In the genomic region with DNA sequence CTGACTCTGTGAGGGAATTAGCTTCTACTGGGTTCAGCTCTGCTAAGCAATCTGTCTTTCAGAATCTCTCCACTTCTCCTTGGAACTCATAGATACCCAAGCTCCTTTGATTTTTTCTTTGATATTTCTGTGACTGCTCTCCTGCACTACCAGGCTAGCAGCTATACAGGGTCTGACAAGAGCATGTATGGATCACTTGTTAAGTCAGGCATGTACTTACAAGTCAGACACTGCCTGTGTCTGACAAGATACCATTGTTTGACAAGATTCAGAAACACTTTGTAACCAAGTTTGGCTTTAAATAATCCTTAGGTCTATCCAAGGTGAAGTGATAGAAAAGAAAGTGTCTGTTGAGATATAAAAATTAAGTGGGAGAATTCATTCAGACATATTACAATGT, we compare ENCODE assay signal across 15 cellular contexts.
DNase-seq lines count a peak whose midpoint lies in the region; ATAC-seq and TF ChIP-seq lines count a peak whose summit lies in the region.
"Had no signal": no experiment of that assay in that cellular context is flagged by ENCODE, and none has a peak within 500 bp of the region (broad histone marks: within the 10 kb centered on the region; RNA-seq: fewer than 3 reads in every experiment).

No MANE protein-coding gene starts in this region.

- no peak overlapping the region for H2AK5ac ChIP-seq in mesenchymal stem cell (ENCODE audit: low read length, severe bottlenecking)

- TF ChIP-seq EP300 in transverse colon (IDR thresholded peaks at IDR 0.05; ENCODE audit: low read depth): no peak

- H3K36me3 Mint-ChIP-seq in activated CD8-positive, alpha-beta T cell treated with anti-CD3 and anti-CD28 coated beads for 36 hours (ENCODE audit: low read depth): no peaks in the 10 kb centered on the region
- H3K36me3 Mint-ChIP-seq in activated CD8-positive, alpha-beta T cell treated with anti-CD3 and anti-CD28 coated beads, Interleukin-2, amount 10 ng/mL, durations not matched to agents 7 days and 5 days (ENCODE audit: low read depth): no peaks in the 10 kb centered on the region
- H3K36me3 Mint-ChIP-seq in activated naive CD8-positive, alpha-beta T cell treated with anti-CD3 and anti-CD28 coated beads for 36 hours: peaks cover 3% of the 10 kb centered on the region
- H3K36me3 Mint-ChIP-seq in naive thymus-derived CD8-positive, alpha-beta T cell: no peaks in the 10 kb centered on the region
- H3K36me3 Mint-ChIP-seq: IgD-negative memory B cell had no signal

- no peak for TF ChIP-seq POLR2A in transverse colon (IDR thresholded peaks at IDR 0.05)

- H3K27me3 Mint-ChIP-seq in activated CD8-positive, alpha-beta T cell treated with anti-CD3 and anti-CD28 coated beads for 36 hours: no peaks in the 10 kb centered on the region
- H3K27me3 Mint-ChIP-seq in activated CD8-positive, alpha-beta T cell treated with anti-CD3 and anti-CD28 coated beads, Interleukin-2, amount 10 ng/mL, durations not matched to agents 7 days and 5 days (ENCODE audit: low read depth): no peaks in the 10 kb centered on the region
- no peaks in the 10 kb centered on the region for H3K27me3 Mint-ChIP-seq in activated naive CD8-positive, alpha-beta T cell treated with anti-CD3 and anti-CD28 coated beads for 36 hours
- H3K27me3 Mint-ChIP-seq in naive thymus-derived CD8-positive, alpha-beta T cell: no peaks in the 10 kb centered on the region
- H3K27me3 Mint-ChIP-seq: activated CD4-positive, alpha-beta T cell treated with anti-CD3 and anti-CD28 coated beads, Interleukin-2, amount 10 ng/mL, durations not matched to agents 7 days and 5 days; IgD-negative memory B cell had no signal

- H3K79me1 ChIP-seq in mesenchymal stem cell (replicated peaks; ENCODE audit: low read length, poor library complexity, severe bottlenecking): peaks cover 3% of the 10 kb centered on the region

- no peak overlapping the region for H3K4ac ChIP-seq in mesenchymal stem cell (ENCODE audit: low read depth in 1 of 2, low read length in 2 of 2)

- no peak for DNase-seq in activated CD8-positive, alpha-beta T cell treated with anti-CD3 and anti-CD28 coated beads for 36 hours
- DNase-seq in activated CD8-positive, alpha-beta T cell treated with anti-CD3 and anti-CD28 coated beads, Interleukin-2, amount 10 ng/mL, durations not matched to agents 7 days and 5 days: no peak
- no peak for DNase-seq in activated naive CD8-positive, alpha-beta T cell treated with anti-CD3 and anti-CD28 coated beads for 36 hours
- DNase-seq in naive thymus-derived CD8-positive, alpha-beta T cell: no peak
- DNase-seq in transverse colon: no peak
- DNase-seq in colonic mucosa: no peak
- no peak for DNase-seq in NCI-H2081 treated with DMSO at 0.1 percent for 48 hours (lab: John Stamatoyannopoulos, UW)
- no peak for DNase-seq in mesenchymal stem cell
- DNase-seq: activated CD4-positive, alpha-beta T cell treated with anti-CD3 and anti-CD28 coated beads, Interleukin-2, amount 10 ng/mL, durations not matched to agents 7 days and 5 days; COR-L47; effector memory CD4-positive, alpha-beta T cell; NCI-H1417; NCI-H526 treated with DMSO at 0.1 percent for 48 hours; stimulated activated CD8-positive, alpha-beta memory T cell treated with anti-CD3 and anti-CD28 coated beads, Interleukin-4, amount 100 ng/mL, for 48 hours had no signal

- H3K18ac ChIP-seq in mesenchymal stem cell (ENCODE audit: low read depth in 1 of 2, low read length in 2 of 2): no peak overlapping the region

- H2BK15ac ChIP-seq in mesenchymal stem cell (ENCODE audit: low read depth, poor library complexity, severe bottlenecking): no peak overlapping the region

- POLR2A ChIA-PET in activated CD8-positive, alpha-beta T cell treated with anti-CD3 and anti-CD28 coated beads for 36 hours (lab: Charles Lee): interaction anchor here (0.6 to 1.1 kb wide), 2 partner anchors 15 to 99 kb away, joined by 3 read pairs; no protein-coding TSS in a partner anchor
- POLR2A ChIA-PET in activated CD8-positive, alpha-beta T cell treated with anti-CD3 and anti-CD28 coated beads, Interleukin-2, amount 10 ng/mL, durations not matched to agents 7 days and 5 days (lab: Charles Lee): no interaction called here
- POLR2A ChIA-PET in naive thymus-derived CD8-positive, alpha-beta T cell (lab: Charles Lee): interaction anchor here (0.9 to 2.0 kb wide), 3 partner anchors 21 to 79 kb away, joined by 4 to 10 read pairs (median 4); partner anchors contain the start of gene SESN1

- H3K4me3 Mint-ChIP-seq in activated CD8-positive, alpha-beta T cell treated with anti-CD3 and anti-CD28 coated beads for 36 hours: no peak overlapping the region
- no peak overlapping the region for H3K4me3 Mint-ChIP-seq in activated CD8-positive, alpha-beta T cell treated with anti-CD3 and anti-CD28 coated beads, Interleukin-2, amount 10 ng/mL, durations not matched to agents 7 days and 5 days
- H3K4me3 Mint-ChIP-seq in activated naive CD8-positive, alpha-beta T cell treated with anti-CD3 and anti-CD28 coated beads for 36 hours: no peak overlapping the region
- peak overlapping the region in 4 of 10 donors; percentile 11 to 43 (median 28) for H3K4me3 Mint-ChIP-seq in naive thymus-derived CD8-positive, alpha-beta T cell
- H3K4me3 Mint-ChIP-seq: activated CD4-positive, alpha-beta T cell treated with anti-CD3 and anti-CD28 coated beads, Interleukin-2, amount 10 ng/mL, durations not matched to agents 7 days and 5 days; IgD-negative memory B cell had no signal

- intact Hi-C loops in activated CD8-positive, alpha-beta T cell treated with anti-CD3 and anti-CD28 coated beads for 36 hours (cut with micrococcal nuclease): loop anchor here (5.0 kb wide), 1 partner anchor 367 kb away; the partner anchor contains the start of gene CD164
- intact Hi-C loops in transverse colon (cut with DNase I; ENCODE audit: low total_unique reads) (no loop called here), colonic mucosa (cut with DNase I) (no loop called here)

- H3K14ac ChIP-seq in mesenchymal stem cell (ENCODE audit: low read length in 2 of 2): no peak overlapping the region

- H3K27ac Mint-ChIP-seq in activated CD8-positive, alpha-beta T cell treated with anti-CD3 and anti-CD28 coated beads for 36 hours: peak overlapping the region; percentile 32
- H3K27ac Mint-ChIP-seq in activated CD8-positive, alpha-beta T cell treated with anti-CD3 and anti-CD28 coated beads, Interleukin-2, amount 10 ng/mL, durations not matched to agents 7 days and 5 days: no peak overlapping the region
- peak overlapping the region; percentile 35 for H3K27ac Mint-ChIP-seq in activated naive CD8-positive, alpha-beta T cell treated with anti-CD3 and anti-CD28 coated beads for 36 hours
- H3K27ac Mint-ChIP-seq in naive thymus-derived CD8-positive, alpha-beta T cell: peak overlapping the region in 9 of 10 donors; percentile 17 to 93 (median 83)
- H3K27ac Mint-ChIP-seq: activated CD4-positive, alpha-beta T cell treated with anti-CD3 and anti-CD28 coated beads, Interleukin-2, amount 10 ng/mL, durations not matched to agents 7 days and 5 days had no signal

- no peaks in the 10 kb centered on the region for H3K9me3 ChIP-seq in transverse colon
- no peaks in the 10 kb centered on the region for H3K9me3 ChIP-seq in colonic mucosa
- H3K9me3 ChIP-seq in mesenchymal stem cell (ENCODE audit: control insufficient read depth, low read length): no peaks in the 10 kb centered on the region

- H3K27me3 ChIP-seq in transverse colon (no peaks in the 10 kb centered on the region), colonic mucosa (no peaks in the 10 kb centered on the region), mesenchymal stem cell (ENCODE audit: control insufficient read depth in 1 of 2, insufficient read depth in 1 of 2, low read length in 2 of 2) (no peaks in the 10 kb centered on the region)

- H3K9ac ChIP-seq in colonic mucosa (ENCODE audit: low read depth in 2 of 2, low read length in 2 of 2): no peak overlapping the region
- H3K9ac ChIP-seq in mesenchymal stem cell (ENCODE audit: low read length): no peak overlapping the region

- ATAC-seq in activated CD8-positive, alpha-beta T cell treated with anti-CD3 and anti-CD28 coated beads for 36 hours: peak; percentile 26
- no peak for ATAC-seq in activated CD8-positive, alpha-beta T cell treated with anti-CD3 and anti-CD28 coated beads, Interleukin-2, amount 10 ng/mL, durations not matched to agents 7 days and 5 days
- peak in 1 of 2 donors; percentile 26 for ATAC-seq in naive thymus-derived CD8-positive, alpha-beta T cell

- peaks cover 50% of the 10 kb centered on the region for H3K4me1 Mint-ChIP-seq in activated CD8-positive, alpha-beta T cell treated with anti-CD3 and anti-CD28 coated beads for 36 hours (ENCODE audit: low read depth)
- peaks cover 18% of the 10 kb centered on the region for H3K4me1 Mint-ChIP-seq in activated CD8-positive, alpha-beta T cell treated with anti-CD3 and anti-CD28 coated beads, Interleukin-2, amount 10 ng/mL, durations not matched to agents 7 days and 5 days (ENCODE audit: low read depth)
- peaks cover 47% of the 10 kb centered on the region for H3K4me1 Mint-ChIP-seq in activated naive CD8-positive, alpha-beta T cell treated with anti-CD3 and anti-CD28 coated beads for 36 hours
- H3K4me1 Mint-ChIP-seq in naive thymus-derived CD8-positive, alpha-beta T cell: peaks cover 26 to 67% (median 53%) of the 10 kb centered on the region in 4 donors

- H3K23ac ChIP-seq in mesenchymal stem cell (ENCODE audit: low read length in 2 of 2): no peak overlapping the region

- CTCF ChIA-PET in activated CD8-positive, alpha-beta T cell treated with anti-CD3 and anti-CD28 coated beads for 36 hours (lab: Charles Lee): interaction anchor here (0.7 to 0.8 kb wide), 2 partner anchors 13 to 100 kb away, joined by 3 to 4 read pairs; no protein-coding TSS in a partner anchor
- CTCF ChIA-PET in activated CD8-positive, alpha-beta T cell treated with anti-CD3 and anti-CD28 coated beads, Interleukin-2, amount 10 ng/mL, durations not matched to agents 7 days and 5 days (lab: Charles Lee): interaction anchor here (0.8 to 3.7 kb wide), 7 partner anchors 21 to 367 kb away, joined by 3 to 31 read pairs (median 3); partner anchors contain the start of gene CD164

- H3K4me3 ChIP-seq in transverse colon (no peak overlapping the region), colonic mucosa (no peak overlapping the region), mesenchymal stem cell (ENCODE audit: insufficient read depth in 1 of 2, low read depth in 1 of 2, low read length in 2 of 2) (no peak overlapping the region)

- H2BK12ac ChIP-seq in mesenchymal stem cell (ENCODE audit: low read length in 2 of 2): no peak overlapping the region

- no peak overlapping the region for H2BK120ac ChIP-seq in mesenchymal stem cell (ENCODE audit: low read depth, low read length)

- no peaks in the 10 kb centered on the region for H3K36me3 ChIP-seq in transverse colon
- no peaks in the 10 kb centered on the region for H3K36me3 ChIP-seq in colonic mucosa
- no peaks in the 10 kb centered on the region for H3K36me3 ChIP-seq in mesenchymal stem cell (ENCODE audit: control insufficient read depth in 1 of 2, insufficient read depth in 2 of 2, low read depth in 1 of 2, low read length in 2 of 2)

- no peak overlapping the region for H2BK5ac ChIP-seq in mesenchymal stem cell (ENCODE audit: low read depth, low read length, poor library complexity, severe bottlenecking)

- no peak for TF ChIP-seq CTCF in activated CD8-positive, alpha-beta T cell treated with anti-CD3 and anti-CD28 coated beads for 36 hours (IDR thresholded peaks at IDR 0.05)
- TF ChIP-seq CTCF in transverse colon (IDR thresholded peaks at IDR 0.05) (no peak), colonic mucosa (IDR thresholded peaks at IDR 0.05) (no peak)

- H2AFZ ChIP-seq in mesenchymal stem cell (ENCODE audit: low read depth, low read length): no peak overlapping the region

- in situ Hi-C loops in transverse colon (cut with MboI; ENCODE audit: low pct_ligation_motif_present in 1 of 4, low pct_unique_long_range_greater_than_20kb in 1 of 4, low sequenced_read_pairs in 3 of 4): loop anchor here in 1 of 4 donors (10.0 kb wide), 1 partner anchor 50 kb away; no protein-coding TSS in a partner anchor

- no peak overlapping the region for H4K8ac ChIP-seq in mesenchymal stem cell (ENCODE audit: low read length)

- H3K27ac ChIP-seq in transverse colon (peak overlapping the region; percentile 2 to 49 (median 28)), colonic mucosa (no peak overlapping the region), mesenchymal stem cell (ENCODE audit: low read length, poor library complexity, severe bottlenecking) (no peak overlapping the region)

- H4K91ac ChIP-seq in mesenchymal stem cell (ENCODE audit: low read length): no peak overlapping the region

- peaks cover 0 to 36% (median 8%) of the 10 kb centered on the region in 4 donors for H3K4me1 ChIP-seq in transverse colon
- no peaks in the 10 kb centered on the region for H3K4me1 ChIP-seq in colonic mucosa
- no peaks in the 10 kb centered on the region for H3K4me1 ChIP-seq in mesenchymal stem cell (ENCODE audit: control insufficient read depth, insufficient read depth, low read depth, low read length)

- H3K9me3 Mint-ChIP-seq in activated CD8-positive, alpha-beta T cell treated with anti-CD3 and anti-CD28 coated beads for 36 hours: no peaks in the 10 kb centered on the region
- H3K9me3 Mint-ChIP-seq in activated CD8-positive, alpha-beta T cell treated with anti-CD3 and anti-CD28 coated beads, Interleukin-2, amount 10 ng/mL, durations not matched to agents 7 days and 5 days (ENCODE audit: insufficient read depth): no peaks in the 10 kb centered on the region
- no peaks in the 10 kb centered on the region for H3K9me3 Mint-ChIP-seq in activated naive CD8-positive, alpha-beta T cell treated with anti-CD3 and anti-CD28 coated beads for 36 hours
- no peaks in the 10 kb centered on the region for H3K9me3 Mint-ChIP-seq in naive thymus-derived CD8-positive, alpha-beta T cell
- H3K9me3 Mint-ChIP-seq: activated CD4-positive, alpha-beta T cell treated with anti-CD3 and anti-CD28 coated beads, Interleukin-2, amount 10 ng/mL, durations not matched to agents 7 days and 5 days; IgD-negative memory B cell had no signal

- H3K4me2 ChIP-seq in mesenchymal stem cell (ENCODE audit: low read length, poor library complexity, severe bottlenecking): no peak overlapping the region

Comparison
In these comparisons a context has a peak if more than half of its experiments do, and no peak if none do; other contexts are left out.
1. H3K27ac ChIP-seq: peak in transverse colon (4 of 4); none in colonic mucosa (single experiment) and mesenchymal stem cell (single experiment).